Comparison of ENCODE assay signal across 8 cellular contexts in genomic region chr10:5563991-5564536, GRCh38. TPM values are rescaled to one million over a fixed set of nuclear protein-coding genes. Genes with fewer than 3 reads are reported as not detected.
A peak's percentile ranks its signal among the peaks of the same experiment; 100 is the strongest.
DNase-seq lines count a peak whose midpoint lies in the region; ATAC-seq and TF ChIP-seq lines count a peak whose summit lies in the region.

No MANE protein-coding gene starts in this region.

- H3K27me3 ChIP-seq in hepatocyte, result no peaks in the 10 kb centered on the region

- H3K79me2 ChIP-seq in hepatocyte, result no peaks in the 10 kb centered on the region

- H3K4me3 ChIP-seq in hepatocyte, result no peak overlapping the region

- peaks cover 33% of the 10 kb centered on the region for H3K4me1 ChIP-seq in hepatocyte (ENCODE audit: insufficient read depth)

- no peak overlapping the region for H2AFZ ChIP-seq in hepatocyte

- H3K9me3 ChIP-seq in hepatocyte (ENCODE audit: low read depth), result no peaks in the 10 kb centered on the region

- no peak for TF ChIP-seq CTCF in hepatocyte (IDR thresholded peaks at IDR 0.05; ENCODE audit: poor library complexity)

- H4K20me1 ChIP-seq in hepatocyte (ENCODE audit: insufficient read depth, poor library complexity, severe bottlenecking), result no peaks in the 10 kb centered on the region

- ATAC-seq in HG02759 (IDR thresholded peaks at IDR 0.05; ENCODE audit: unreplicated experiment) (no peak), GM18867 (IDR thresholded peaks at IDR 0.05; ENCODE audit: unreplicated experiment) (no peak)

- no peak overlapping the region for H3K27ac ChIP-seq in hepatocyte

- 73% methylated on average over 18 of the region's 18 CpGs for WGBS in hepatocyte (ENCODE audit: low lambda C conversion rate, missing lambda C conversion rate)

- H3K9me2 ChIP-seq in hepatocyte (replicated peaks; ENCODE audit: insufficient read depth), result no peaks in the 10 kb centered on the region

- H3K36me3 ChIP-seq in hepatocyte (replicated peaks; ENCODE audit: insufficient read depth, low read depth), result no peaks in the 10 kb centered on the region

- peak; percentile 64 for DNase-seq in LHCN-M2 (ENCODE audit: low read depth)
- peak; percentile 26 for DNase-seq in activated T-cell treated with anti-CD3 and anti-CD28 coated beads for 4 hours
- DNase-seq in hepatocyte (ENCODE audit: low spot score), result no peak
- peak; percentile 15 to 51 (median 28) for DNase-seq in stimulated activated CD4-positive, alpha-beta T cell treated with anti-CD3 and anti-CD28 coated beads, TNF-alpha, amount 100 ng/mL, for 24 hours (ENCODE audit: low read depth in 3 of 3)
- no peak for DNase-seq in DMS79 (lab: John Stamatoyannopoulos, UW)
- DNase-seq in SKM-1 treated with dmso at 0.1 percent for 144 hours (lab: John Stamatoyannopoulos, UW; ENCODE audit: unreplicated experiment), result no peak

- H3K4me2 ChIP-seq in hepatocyte, result peak overlapping the region; percentile 19

RNA-seq across cellular contexts. Expression of gene CALML3, which starts 39.3 kb away (rescaled TPM):
- total RNA-seq in LHCN-M2 (2014; rRNA removed), result not detected in 2 replicates
- not detected for polyA plus RNA-seq in LHCN-M2 (2012)
- total RNA-seq in hepatocyte, result not detected in 2 replicates
- not detected in 2 replicates for polyA plus RNA-seq in hepatocyte

Comparison
In these comparisons a context has a peak if more than half of its experiments do, and no peak if none do; other contexts are left out.
1. DNase-seq: peak in LHCN-M2 (single experiment), activated T-cell treated with anti-CD3 and anti-CD28 coated beads for 4 hours (single experiment) and stimulated activated CD4-positive, alpha-beta T cell treated with anti-CD3 and anti-CD28 coated beads, TNF-alpha, amount 100 ng/mL, for 24 hours (3 of 3); none in hepatocyte (single experiment), DMS79 (single experiment) and SKM-1 treated with dmso at 0.1 percent for 144 hours (single experiment).